ENCODE assay signal across 1 cellular context in genomic region chr10:35007858-35008301, GRCh38.
TF ChIP-seq lines count a peak whose summit lies in the region.

No MANE protein-coding gene starts in this region.

TF ChIP-seq in HepG2, 621 proteins besides CTCF, POLR2A, EP300 and RAD21:
- TF ChIP-seq ZNF574 (CRISPR knock-in tag; IDR thresholded peaks at IDR 0.05) (no peak), ZNF143 (CRISPR knock-in tag; IDR thresholded peaks at IDR 0.05) (no peak), NCOA2 (CRISPR knock-in tag; IDR thresholded peaks at IDR 0.05) (no peak), ZNF773 (CRISPR knock-in tag; IDR thresholded peaks at IDR 0.05; ENCODE audit: borderline replicate concordance) (no peak), ZNF639 (CRISPR knock-in tag; conservative IDR thresholded peaks at IDR 0.05) (no peak), ZMYM3 (CRISPR knock-in tag; IDR thresholded peaks at IDR 0.05) (no peak), ZBTB44 (CRISPR knock-in tag; IDR thresholded peaks at IDR 0.05) (no peak)
